13 cellular contexts compared by ENCODE assay signal in the genomic region with DNA sequence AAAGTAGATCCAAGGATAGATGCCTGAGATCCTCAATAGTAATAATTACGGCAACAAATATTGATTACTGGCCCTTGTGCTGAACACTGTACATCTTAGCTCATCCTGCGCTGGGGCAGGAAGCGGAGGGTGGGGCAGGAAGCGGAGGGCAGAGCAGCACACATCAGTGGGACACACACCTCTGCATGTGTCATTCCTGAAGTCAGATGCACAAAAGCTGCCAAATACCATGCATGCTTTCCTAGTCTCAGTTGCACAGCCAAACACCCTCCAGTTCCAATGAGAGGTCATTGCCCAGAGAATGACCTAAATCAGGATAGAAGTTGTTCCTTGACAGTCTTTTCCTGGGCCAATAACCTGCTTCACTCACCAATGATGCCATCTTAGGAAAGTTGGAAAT.
DNase-seq lines count a peak whose midpoint lies in the region; ATAC-seq and TF ChIP-seq lines count a peak whose summit lies in the region.
"Had no signal": no experiment of that assay in that cellular context is flagged by ENCODE, and none has a peak within 500 bp of the region (broad histone marks: within the 10 kb centered on the region; RNA-seq: fewer than 3 reads in every experiment).

No MANE protein-coding gene starts in this region.

- 73 to 91% methylated on average over 4 of the region's 4 CpGs for WGBS in gastroesophageal sphincter (ENCODE audit: low coverage in 1 of 2), 2 donors
- 96 to 99% methylated on average over 4 of the region's 4 CpGs for WGBS in endodermal cell (ENCODE audit: insufficient coverage in 1 of 2, insufficient read length in 1 of 2), 2 experiments

- TF ChIP-seq EP300 in Ishikawa (IDR thresholded peaks at IDR 0.05; ENCODE audit: borderline replicate concordance) (no peak), gastroesophageal sphincter (IDR thresholded peaks at IDR 0.05) (no peak)

- H3K9me3 ChIP-seq in gastroesophageal sphincter (no peaks in the 10 kb centered on the region), endodermal cell (ENCODE audit: control insufficient read depth, low read length) (no peaks in the 10 kb centered on the region)
- H3K9me3 ChIP-seq: BLaER1, Peyer's patch, right lobe of liver had no signal

- H3K27me3 Mint-ChIP-seq in activated T-cell treated with anti-CD3 and anti-CD28 coated beads, Interleukin-2, amount 50 U/mL, for 24 hours: no peaks in the 10 kb centered on the region
- H3K27me3 Mint-ChIP-seq in HFFc6 (ENCODE audit: insufficient read depth) (peaks cover 6% of the 10 kb centered on the region), endodermal cell (ENCODE audit: insufficient read depth) (no peaks in the 10 kb centered on the region)

- H3K27me3 ChIP-seq in gastroesophageal sphincter (no peaks in the 10 kb centered on the region), endodermal cell (ENCODE audit: control insufficient read depth, insufficient read depth, low read length, poor library complexity, severe bottlenecking) (no peaks in the 10 kb centered on the region)
- H3K27me3 ChIP-seq: BLaER1, Peyer's patch, right lobe of liver had no signal

- H3K9ac ChIP-seq in endodermal cell (ENCODE audit: extremely low read depth, low read length, poor library complexity, severe bottlenecking): no peak overlapping the region
- H3K9ac ChIP-seq: BLaER1 had no signal

- H3K9me3 Mint-ChIP-seq in activated T-cell treated with anti-CD3 and anti-CD28 coated beads, Interleukin-2, amount 50 U/mL, for 24 hours: no peaks in the 10 kb centered on the region
- H3K9me3 Mint-ChIP-seq in HFFc6 (no peaks in the 10 kb centered on the region), endodermal cell (no peaks in the 10 kb centered on the region)
- H3K9me3 Mint-ChIP-seq: mesothelial cell of epicardium had no signal

- TF ChIP-seq RAD21 in Ishikawa (IDR thresholded peaks at IDR 0.05; ENCODE audit: low read depth): no peak

- no peaks in the 10 kb centered on the region for H3K4me1 ChIP-seq in gastroesophageal sphincter
- H3K4me1 ChIP-seq in endodermal cell (ENCODE audit: control insufficient read depth, insufficient read depth, low read length): no peaks in the 10 kb centered on the region
- H3K4me1 ChIP-seq: BLaER1, Peyer's patch, right lobe of liver had no signal

- peaks cover 12% of the 10 kb centered on the region for H3K4me1 Mint-ChIP-seq in activated T-cell treated with anti-CD3 and anti-CD28 coated beads, Interleukin-2, amount 50 U/mL, for 24 hours (ENCODE audit: low read depth)
- peaks cover 5% of the 10 kb centered on the region for H3K4me1 Mint-ChIP-seq in HFFc6 (ENCODE audit: low read depth)
- peaks cover 1% of the 10 kb centered on the region for H3K4me1 Mint-ChIP-seq in endodermal cell

- in situ Hi-C loops in ACHN (cut with HindIII; ENCODE audit: low pct_ligation_motif_present, low pct_unique_long_range_greater_than_20kb, low sequenced_read_pairs): no loop called here

- DNase-seq in 8988T: peak; percentile 75
- DNase-seq in activated T-cell treated with anti-CD3 and anti-CD28 coated beads, Interleukin-2, amount 50 U/mL, for 24 hours: peak; percentile 38
- DNase-seq in ecto neural progenitor cell (ENCODE audit: low spot score): no peak
- DNase-seq in ACHN: no peak
- DNase-seq in HFFc6: no peak
- DNase-seq in endodermal cell: no peak
- DNase-seq: NCI-H2029, right lobe of liver had no signal

- no peak for TF ChIP-seq POLR2A in gastroesophageal sphincter (IDR thresholded peaks at IDR 0.05)

- ATAC-seq in gastroesophageal sphincter: peak; percentile 19
- ATAC-seq: right lobe of liver had no signal

- TF ChIP-seq CTCF in gastroesophageal sphincter (IDR thresholded peaks at IDR 0.05) (no peak), HFFc6 (IDR thresholded peaks at IDR 0.05) (no peak), endodermal cell (conservative IDR thresholded peaks at IDR 0.05) (no peak)

- no peak overlapping the region for H3K27ac Mint-ChIP-seq in activated T-cell treated with anti-CD3 and anti-CD28 coated beads, Interleukin-2, amount 50 U/mL, for 24 hours
- no peak overlapping the region for H3K27ac Mint-ChIP-seq in HFFc6
- no peak overlapping the region for H3K27ac Mint-ChIP-seq in endodermal cell
- H3K27ac Mint-ChIP-seq: mesothelial cell of epicardium had no signal

- H3K36me3 ChIP-seq in gastroesophageal sphincter (no peaks in the 10 kb centered on the region), endodermal cell (ENCODE audit: control insufficient read depth, insufficient read depth, low read length) (no peaks in the 10 kb centered on the region)
- H3K36me3 ChIP-seq: BLaER1, Peyer's patch, right lobe of liver had no signal

- H3K4me3 Mint-ChIP-seq in activated T-cell treated with anti-CD3 and anti-CD28 coated beads, Interleukin-2, amount 50 U/mL, for 24 hours: no peak overlapping the region
- H3K4me3 Mint-ChIP-seq in HFFc6: no peak overlapping the region
- H3K4me3 Mint-ChIP-seq in endodermal cell: no peak overlapping the region
- H3K4me3 Mint-ChIP-seq: mesothelial cell of epicardium had no signal

- H3K27ac ChIP-seq in gastroesophageal sphincter (no peak overlapping the region), endodermal cell (ENCODE audit: low read depth, low read length) (no peak overlapping the region)
- H3K27ac ChIP-seq: BLaER1, Peyer's patch, right lobe of liver had no signal

- no peaks in the 10 kb centered on the region for H3K36me3 Mint-ChIP-seq in activated T-cell treated with anti-CD3 and anti-CD28 coated beads, Interleukin-2, amount 50 U/mL, for 24 hours (ENCODE audit: low read depth)
- no peaks in the 10 kb centered on the region for H3K36me3 Mint-ChIP-seq in HFFc6 (ENCODE audit: low read depth)
- no peaks in the 10 kb centered on the region for H3K36me3 Mint-ChIP-seq in endodermal cell (ENCODE audit: low read depth)
- H3K36me3 Mint-ChIP-seq: mesothelial cell of epicardium had no signal

- no peak overlapping the region for H3K4me3 ChIP-seq in gastroesophageal sphincter
- H3K4me3 ChIP-seq in endodermal cell (ENCODE audit: low read length): no peak overlapping the region
- H3K4me3 ChIP-seq: BLaER1, Peyer's patch, right lobe of liver had no signal

TF ChIP-seq in Ishikawa, 13 proteins besides CTCF, POLR2A, EP300 and RAD21:
- peak; percentile 30; the same call in 1 of the 2 replicates for TF ChIP-seq TEAD4 (IDR thresholded peaks at IDR 0.05)
- no peak for TF ChIP-seq CEBPB (IDR thresholded peaks at IDR 0.05)

Comparison
In these comparisons a context has a peak if more than half of its experiments do, and no peak if none do; other contexts are left out.
1. DNase-seq: peak in 8988T (single experiment) and activated T-cell treated with anti-CD3 and anti-CD28 coated beads, Interleukin-2, amount 50 U/mL, for 24 hours (single experiment); none in ecto neural progenitor cell (single experiment), ACHN (single experiment), HFFc6 (single experiment) and endodermal cell (single experiment).